ENCODE assay signal across 26 cellular contexts in the genomic region with DNA sequence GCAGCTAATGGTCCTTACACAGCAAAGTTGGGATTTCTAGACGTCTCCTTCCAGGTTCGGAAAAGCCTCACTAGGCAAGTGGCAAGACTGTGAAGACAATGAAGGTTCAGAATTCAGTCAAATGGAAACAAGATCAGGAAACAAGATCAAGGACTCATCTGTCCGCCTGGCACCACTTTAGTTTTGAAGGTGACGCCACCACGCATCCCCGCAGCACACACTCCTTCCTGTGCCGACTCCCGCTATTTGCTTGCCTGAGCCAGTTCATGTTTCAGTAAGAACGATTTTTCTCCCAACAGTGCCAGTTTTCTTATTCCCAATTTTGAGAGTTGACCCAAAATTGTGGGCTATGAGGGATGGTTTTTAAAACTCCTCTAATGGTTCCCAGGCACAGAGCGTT. TPM values are rescaled to one million over a fixed set of nuclear protein-coding genes. Genes with fewer than 3 reads are reported as not detected.
DNase-seq lines count a peak whose midpoint lies in the region; ATAC-seq and TF ChIP-seq lines count a peak whose summit lies in the region.
"Had no signal": no experiment of that assay in that cellular context is flagged by ENCODE, and none has a peak within 500 bp of the region (broad histone marks: within the 10 kb centered on the region; RNA-seq: fewer than 3 reads in every experiment).

No MANE protein-coding gene starts in this region.

- peaks cover 47% of the 10 kb centered on the region for H3K36me3 Mint-ChIP-seq in activated CD4-positive, alpha-beta T cell treated with anti-CD3 and anti-CD28 coated beads, Interleukin-2, amount 10 ng/mL, durations not matched to agents 24 days and 14 days (ENCODE audit: low read depth)
- H3K36me3 Mint-ChIP-seq in CD8-positive, alpha-beta T cell = peaks cover 82% of the 10 kb centered on the region
- peaks cover 75% of the 10 kb centered on the region for H3K36me3 Mint-ChIP-seq in central memory CD8-positive, alpha-beta T cell (ENCODE audit: insufficient read depth)
- H3K36me3 Mint-ChIP-seq in natural killer cell = peaks cover 14% of the 10 kb centered on the region
- H3K36me3 Mint-ChIP-seq in activated CD8-positive, alpha-beta memory T cell treated with anti-CD3 and anti-CD28 coated beads, Interleukin-2, amount 10 ng/mL, durations not matched to agents 7 days and 5 days = peaks cover 55% of the 10 kb centered on the region

- no peak overlapping the region for H3K27ac ChIP-seq in CD8-positive, alpha-beta T cell (ENCODE audit: low read depth, low read length)
- H3K27ac ChIP-seq: gastrocnemius medialis, prostate gland, tibial artery, vagina, WERI-Rb-1 had no signal

- no peak for ATAC-seq in CD8-positive, alpha-beta T cell
- no peak for ATAC-seq in central memory CD8-positive, alpha-beta T cell (replicated peaks; ENCODE audit: extremely low read depth, poor library complexity, severe bottlenecking)
- ATAC-seq in natural killer cell = no peak
- ATAC-seq in activated CD8-positive, alpha-beta memory T cell treated with anti-CD3 and anti-CD28 coated beads, Interleukin-2, amount 10 ng/mL, durations not matched to agents 7 days and 5 days = no peak
- ATAC-seq: activated naive CD8-positive, alpha-beta T cell treated with anti-CD3 and anti-CD28 coated beads, Interleukin-2, amount 50 U/mL, for 24 hours; gastrocnemius medialis; Panc1; sciatic nerve had no signal

- no peaks in the 10 kb centered on the region for H3K9me3 ChIP-seq in CD8-positive, alpha-beta T cell (ENCODE audit: low read length)
- H3K9me3 ChIP-seq: gastrocnemius medialis, prostate gland, tibial artery, vagina had no signal

- peaks cover 5% of the 10 kb centered on the region for H3K4me1 Mint-ChIP-seq in activated CD4-positive, alpha-beta T cell treated with anti-CD3 and anti-CD28 coated beads, Interleukin-2, amount 10 ng/mL, durations not matched to agents 24 days and 14 days
- H3K4me1 Mint-ChIP-seq in CD8-positive, alpha-beta T cell (ENCODE audit: low read depth) = peaks cover 2% of the 10 kb centered on the region
- peaks cover 5% of the 10 kb centered on the region for H3K4me1 Mint-ChIP-seq in central memory CD8-positive, alpha-beta T cell
- peaks cover 0 to 9% of the 10 kb centered on the region in 2 donors for H3K4me1 Mint-ChIP-seq in natural killer cell
- H3K4me1 Mint-ChIP-seq in activated CD8-positive, alpha-beta memory T cell treated with anti-CD3 and anti-CD28 coated beads, Interleukin-2, amount 10 ng/mL, durations not matched to agents 7 days and 5 days = peaks cover 7% of the 10 kb centered on the region

- POLR2A ChIA-PET in CD8-positive, alpha-beta T cell (lab: Charles Lee) = no interaction called here

- H3K4me3 ChIP-seq in CD8-positive, alpha-beta T cell (ENCODE audit: low read depth, low read length) = no peak overlapping the region
- H3K4me3 ChIP-seq: gastrocnemius medialis, prostate gland, tibial artery, vagina had no signal

- CTCF ChIA-PET in CD8-positive, alpha-beta T cell (lab: Charles Lee) = interaction anchor here (0.6 kb wide), 1 partner anchor 15 kb away, joined by 3 read pairs; no protein-coding TSS in a partner anchor
- CTCF ChIA-PET in activated CD8-positive, alpha-beta memory T cell treated with anti-CD3 and anti-CD28 coated beads, Interleukin-2, amount 10 ng/mL, durations not matched to agents 7 days and 5 days (lab: Charles Lee) = no interaction called here

- no peak overlapping the region for H3K4me3 Mint-ChIP-seq in activated CD4-positive, alpha-beta T cell treated with anti-CD3 and anti-CD28 coated beads, Interleukin-2, amount 10 ng/mL, durations not matched to agents 24 days and 14 days
- no peak overlapping the region for H3K4me3 Mint-ChIP-seq in CD8-positive, alpha-beta T cell
- H3K4me3 Mint-ChIP-seq in central memory CD8-positive, alpha-beta T cell = no peak overlapping the region
- H3K4me3 Mint-ChIP-seq in natural killer cell = no peak overlapping the region
- H3K4me3 Mint-ChIP-seq in activated CD8-positive, alpha-beta memory T cell treated with anti-CD3 and anti-CD28 coated beads, Interleukin-2, amount 10 ng/mL, durations not matched to agents 7 days and 5 days = no peak overlapping the region
- H3K4me3 Mint-ChIP-seq: activated naive CD8-positive, alpha-beta T cell treated with anti-CD3 and anti-CD28 coated beads, Interleukin-2, amount 50 U/mL, for 24 hours; CD4-positive, CD25-positive, alpha-beta regulatory T cell had no signal

- no peaks in the 10 kb centered on the region for H3K4me1 ChIP-seq in CD8-positive, alpha-beta T cell (ENCODE audit: insufficient read depth, low read length)
- H3K4me1 ChIP-seq: gastrocnemius medialis, prostate gland, tibial artery, vagina had no signal

- H3K36me3 ChIP-seq in CD8-positive, alpha-beta T cell (ENCODE audit: insufficient read depth, low read length) = peaks cover 34% of the 10 kb centered on the region

- intact Hi-C loops in activated CD4-positive, alpha-beta T cell treated with anti-CD3 and anti-CD28 coated beads, Interleukin-2, amount 10 ng/mL, durations not matched to agents 24 days and 14 days (cut with micrococcal nuclease) = no loop called here
- intact Hi-C loops in CD8-positive, alpha-beta T cell (cut with DNase I, micrococcal nuclease) = no loop called here
- intact Hi-C loops in natural killer cell (cut with micrococcal nuclease) = no loop called here

- H3K27me3 Mint-ChIP-seq in activated CD4-positive, alpha-beta T cell treated with anti-CD3 and anti-CD28 coated beads, Interleukin-2, amount 10 ng/mL, durations not matched to agents 24 days and 14 days = no peaks in the 10 kb centered on the region
- H3K27me3 Mint-ChIP-seq in CD8-positive, alpha-beta T cell (ENCODE audit: low read depth) = no peaks in the 10 kb centered on the region
- H3K27me3 Mint-ChIP-seq in central memory CD8-positive, alpha-beta T cell = no peaks in the 10 kb centered on the region
- no peaks in the 10 kb centered on the region for H3K27me3 Mint-ChIP-seq in natural killer cell (ENCODE audit: low read depth in 2 of 2)
- no peaks in the 10 kb centered on the region for H3K27me3 Mint-ChIP-seq in activated CD8-positive, alpha-beta memory T cell treated with anti-CD3 and anti-CD28 coated beads, Interleukin-2, amount 10 ng/mL, durations not matched to agents 7 days and 5 days
- H3K27me3 Mint-ChIP-seq: activated naive CD8-positive, alpha-beta T cell treated with anti-CD3 and anti-CD28 coated beads, Interleukin-2, amount 50 U/mL, for 24 hours; CD4-positive, CD25-positive, alpha-beta regulatory T cell had no signal

- H3K27ac Mint-ChIP-seq in activated CD4-positive, alpha-beta T cell treated with anti-CD3 and anti-CD28 coated beads, Interleukin-2, amount 10 ng/mL, durations not matched to agents 24 days and 14 days = peak overlapping the region; percentile 32
- peak overlapping the region; percentile 34 for H3K27ac Mint-ChIP-seq in CD8-positive, alpha-beta T cell
- peak overlapping the region; percentile 54 for H3K27ac Mint-ChIP-seq in central memory CD8-positive, alpha-beta T cell (ENCODE audit: low read depth)
- H3K27ac Mint-ChIP-seq in natural killer cell = peak overlapping the region; percentile 60 to 67
- H3K27ac Mint-ChIP-seq in activated CD8-positive, alpha-beta memory T cell treated with anti-CD3 and anti-CD28 coated beads, Interleukin-2, amount 10 ng/mL, durations not matched to agents 7 days and 5 days = no peak overlapping the region
- H3K27ac Mint-ChIP-seq: activated naive CD8-positive, alpha-beta T cell treated with anti-CD3 and anti-CD28 coated beads, Interleukin-2, amount 50 U/mL, for 24 hours had no signal

- H3K9me3 Mint-ChIP-seq in activated CD4-positive, alpha-beta T cell treated with anti-CD3 and anti-CD28 coated beads, Interleukin-2, amount 10 ng/mL, durations not matched to agents 24 days and 14 days = no peaks in the 10 kb centered on the region
- H3K9me3 Mint-ChIP-seq in CD8-positive, alpha-beta T cell = no peaks in the 10 kb centered on the region
- H3K9me3 Mint-ChIP-seq in central memory CD8-positive, alpha-beta T cell = no peaks in the 10 kb centered on the region
- no peaks in the 10 kb centered on the region for H3K9me3 Mint-ChIP-seq in natural killer cell
- no peaks in the 10 kb centered on the region for H3K9me3 Mint-ChIP-seq in activated CD8-positive, alpha-beta memory T cell treated with anti-CD3 and anti-CD28 coated beads, Interleukin-2, amount 10 ng/mL, durations not matched to agents 7 days and 5 days (ENCODE audit: low read depth)
- H3K9me3 Mint-ChIP-seq: activated naive CD8-positive, alpha-beta T cell treated with anti-CD3 and anti-CD28 coated beads, Interleukin-2, amount 50 U/mL, for 24 hours; CD4-positive, CD25-positive, alpha-beta regulatory T cell had no signal

- no peak for TF ChIP-seq CTCF in CD8-positive, alpha-beta T cell (IDR thresholded peaks at IDR 0.05)
- TF ChIP-seq CTCF in natural killer cell (IDR thresholded peaks at IDR 0.05) = no peak

- no peak for DNase-seq in activated CD4-positive, alpha-beta T cell treated with anti-CD3 and anti-CD28 coated beads, Interleukin-2, amount 10 ng/mL, durations not matched to agents 24 days and 14 days
- no peak for DNase-seq in activated CD4-positive, alpha-beta T cell treated with anti-CD3 and anti-CD28 coated beads for 48 hours
- DNase-seq in CD8-positive, alpha-beta T cell = no peak
- DNase-seq in central memory CD8-positive, alpha-beta T cell (ENCODE audit: low spot score in 2 of 2) = no peak
- DNase-seq in natural killer cell (no peak), ecto neural progenitor cell (ENCODE audit: low spot score) (no peak), HPDE6-E6E7 (ENCODE audit: extremely low spot score) (no peak)
- no peak for DNase-seq in activated CD8-positive, alpha-beta memory T cell treated with anti-CD3 and anti-CD28 coated beads, Interleukin-2, amount 10 ng/mL, durations not matched to agents 7 days and 5 days
- DNase-seq: activated CD4-positive, alpha-beta T cell treated with anti-CD3 and anti-CD28 coated beads, Interleukin-2, amount 50 U/mL, for 1 hour; activated CD8-positive, alpha-beta memory T cell treated with anti-CD3 and anti-CD28 coated beads, Interleukin-2, amount 50 U/mL, for 48 hours; activated effector memory CD4-positive, alpha-beta T cell treated with Interleukin-2 at 50 U/mL for 16 hours; activated naive CD8-positive, alpha-beta T cell treated with anti-CD3 and anti-CD28 coated beads, Interleukin-2, amount 50 U/mL, for 24 hours; CD4-positive, CD25-positive, alpha-beta regulatory T cell; EL; gastrocnemius medialis; mesenchymal stem cell; NCI-H146; nucleus accumbens; Right ventricle myocardium superior; stimulated activated CD8-positive, alpha-beta memory T cell treated with anti-CD3 and anti-CD28 coated beads, Interleukin-4, amount 100 ng/mL, for 48 hours; tibial artery; WERI-Rb-1 had no signal

- H3K27me3 ChIP-seq in CD8-positive, alpha-beta T cell (ENCODE audit: insufficient read depth, low read length) = no peaks in the 10 kb centered on the region
- H3K27me3 ChIP-seq: gastrocnemius medialis, tibial artery, vagina had no signal

RNA-seq across cellular contexts. Expression of a gene that starts 41.4 kb away (rescaled TPM):
- 40.3 and 41.1 TPM in 2 replicates for total RNA-seq in activated CD4-positive, alpha-beta T cell treated with anti-CD3 and anti-CD28 coated beads, Interleukin-2, amount 10 ng/mL, durations not matched to agents 24 days and 14 days
- total RNA-seq in CD8-positive, alpha-beta T cell = 10 to 100 TPM; 32.9 to 35.6 TPM
- total RNA-seq in natural killer cell = 10 to 100 TPM; 54.2 to 64.7 (median 59.8) TPM
- total RNA-seq in activated CD8-positive, alpha-beta memory T cell treated with anti-CD3 and anti-CD28 coated beads, Interleukin-2, amount 10 ng/mL, durations not matched to agents 7 days and 5 days = 10 to 100 TPM; 39.4 to 41.5 TPM
